ENCODE assay signal across 25 cellular contexts in the genomic region with DNA sequence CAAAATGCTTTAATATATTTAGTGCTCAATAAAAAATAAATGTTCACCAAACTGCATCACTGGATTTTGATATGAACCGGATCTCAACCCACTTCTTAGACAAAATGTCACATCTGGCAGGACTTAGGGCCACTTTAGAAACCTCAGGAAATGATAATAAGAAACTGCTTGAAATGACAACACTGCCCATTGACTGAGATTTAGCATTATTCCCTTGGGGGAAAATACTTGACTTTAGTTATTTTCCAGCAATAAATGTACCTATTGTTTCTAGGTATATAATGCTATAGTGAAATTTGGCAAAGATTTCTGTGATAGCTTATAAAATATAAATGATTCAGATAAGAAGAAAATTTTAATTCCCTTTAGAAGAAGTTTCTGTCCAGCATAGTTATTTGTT.
DNase-seq lines count a peak whose midpoint lies in the region; ATAC-seq, FAIRE-seq and TF ChIP-seq lines count a peak whose summit lies in the region.
"Had no signal": no experiment of that assay in that cellular context is flagged by ENCODE, and none has a peak within 500 bp of the region (broad histone marks: within the 10 kb centered on the region; RNA-seq: fewer than 3 reads in every experiment).

No MANE protein-coding gene starts in this region.

- H3K9ac ChIP-seq in BLaER1: no peak overlapping the region
- H3K9ac ChIP-seq in OCI-LY3 (ENCODE audit: low read length): no peak overlapping the region

- H3K4me3 Mint-ChIP-seq in CD4-positive, alpha-beta memory T cell: no peak overlapping the region
- H3K4me3 Mint-ChIP-seq: B cell; CD4-positive, CD25-positive, alpha-beta regulatory T cell; CD8-positive, alpha-beta T cell had no signal

- H3K4me1 ChIP-seq in BLaER1 (peaks cover 42% of the 10 kb centered on the region), OCI-LY3 (ENCODE audit: low read length) (peaks cover 15% of the 10 kb centered on the region), psoas muscle (no peaks in the 10 kb centered on the region)
- H3K4me1 ChIP-seq in CD4-positive, alpha-beta memory T cell (ENCODE audit: insufficient read depth, low read length): no peaks in the 10 kb centered on the region
- H3K4me1 ChIP-seq: A549 had no signal

- H3K4me3 ChIP-seq in BLaER1 (no peak overlapping the region), OCI-LY3 (ENCODE audit: low read length) (peak overlapping the region; percentile 30; the same call in 1 of the 2 replicates), psoas muscle (no peak overlapping the region)
- no peak overlapping the region for H3K4me3 ChIP-seq in CD4-positive, alpha-beta memory T cell (ENCODE audit: low read length in 2 of 2)
- H3K4me3 ChIP-seq: A549, GM12878 had no signal

- peak overlapping the region; percentile 55 for H2AFZ ChIP-seq in OCI-LY3 (ENCODE audit: low read depth, low read length)

- H3K4me1 Mint-ChIP-seq in CD4-positive, alpha-beta memory T cell: no peaks in the 10 kb centered on the region
- H3K4me1 Mint-ChIP-seq: B cell; CD4-positive, CD25-positive, alpha-beta regulatory T cell had no signal

- H3K36me3 ChIP-seq in BLaER1 (no peaks in the 10 kb centered on the region), OCI-LY3 (replicated peaks; ENCODE audit: low read depth, low read length) (no peaks in the 10 kb centered on the region), psoas muscle (ENCODE audit: insufficient read depth in 1 of 2, low read depth in 1 of 2) (no peaks in the 10 kb centered on the region)
- H3K36me3 ChIP-seq in CD4-positive, alpha-beta memory T cell (ENCODE audit: insufficient read depth, low read length): no peaks in the 10 kb centered on the region

- CTCF ChIA-PET in CD4-positive, alpha-beta memory T cell (lab: Charles Lee; ENCODE audit: partially characterized antibody): no interaction called here

- no peak overlapping the region for H3K27ac Mint-ChIP-seq in CD4-positive, alpha-beta memory T cell
- H3K27ac Mint-ChIP-seq: B cell; CD4-positive, CD25-positive, alpha-beta regulatory T cell; CD8-positive, alpha-beta T cell had no signal

- no peak for FAIRE-seq in urothelium cell line (lab: Jason Lieb, UNC)
- FAIRE-seq: A549, GM12878, GM12892, GM18507 had no signal

- H4K20me1 ChIP-seq in BLaER1 (no peaks in the 10 kb centered on the region), OCI-LY3 (ENCODE audit: insufficient read depth, low read length) (no peaks in the 10 kb centered on the region)

- H3K27me3 Mint-ChIP-seq in CD4-positive, alpha-beta memory T cell: peaks cover 2 to 7% of the 10 kb centered on the region in 2 donors

- intact Hi-C loops in CD4-positive, alpha-beta memory T cell (cut with micrococcal nuclease): no loop called here
- intact Hi-C loops in psoas muscle (cut with DNase I): no loop called here

- DNase-seq in COLO829 (ENCODE audit: low spot score) (peak; percentile 58), superior temporal gyrus (ENCODE audit: extremely low spot score) (peak; percentile 3), urothelium cell line (ENCODE audit: low spot score) (no peak), psoas muscle (no peak)
- DNase-seq in CD4-positive, alpha-beta memory T cell: no peak
- DNase-seq: AML-193; CD4-positive, CD25-positive, alpha-beta regulatory T cell; CD8-positive, alpha-beta T cell; COR-L47; DMS 273 treated with DMSO at 0.1 percent for 48 hours; DMS153; DMS53; DMS79; DND-41; EL; GDM1 had no signal

- 49 to 63% (median 58%) methylated on average over 1 of the region's 1 CpG for WGBS in psoas muscle, 3 donors

- no peaks in the 10 kb centered on the region for H3K27me3 ChIP-seq in BLaER1
- no peaks in the 10 kb centered on the region for H3K27me3 ChIP-seq in OCI-LY3 (ENCODE audit: low read depth, low read length)
- H3K27me3 ChIP-seq in CD4-positive, alpha-beta memory T cell (ENCODE audit: insufficient read depth, low read length): no peaks in the 10 kb centered on the region
- no peaks in the 10 kb centered on the region for H3K27me3 ChIP-seq in psoas muscle (ENCODE audit: insufficient read depth in 3 of 3, low read length in 2 of 3)

- H3K27ac ChIP-seq in BLaER1 (no peak overlapping the region), OCI-LY3 (ENCODE audit: low read length) (no peak overlapping the region), psoas muscle (no peak overlapping the region)
- H3K27ac ChIP-seq in CD4-positive, alpha-beta memory T cell (ENCODE audit: low read depth, low read length): no peak overlapping the region
- H3K27ac ChIP-seq: 22Rv1, A549, C4-2B had no signal

- peak overlapping the region; percentile 46 for H3K4me2 ChIP-seq in BLaER1
- peak overlapping the region; percentile 68 for H3K4me2 ChIP-seq in OCI-LY3 (ENCODE audit: low read length)
- H3K4me2 ChIP-seq: A549 had no signal

- TF ChIP-seq CTCF in OCI-LY3 (IDR thresholded peaks at IDR 0.05; ENCODE audit: low read depth, low read length) (no peak), psoas muscle (IDR thresholded peaks at IDR 0.05) (no peak)

- H3K9me3 ChIP-seq in BLaER1 (no peaks in the 10 kb centered on the region), OCI-LY3 (ENCODE audit: insufficient read depth, low read length) (no peaks in the 10 kb centered on the region), psoas muscle (no peaks in the 10 kb centered on the region)
- H3K9me3 ChIP-seq in CD4-positive, alpha-beta memory T cell (ENCODE audit: control insufficient read depth in 1 of 2, low read length in 2 of 2): no peaks in the 10 kb centered on the region
- H3K9me3 ChIP-seq: A549 had no signal

- H3K36me3 Mint-ChIP-seq in CD4-positive, alpha-beta memory T cell: no peaks in the 10 kb centered on the region
- H3K36me3 Mint-ChIP-seq: CD4-positive, CD25-positive, alpha-beta regulatory T cell; CD8-positive, alpha-beta T cell had no signal

- no peak for ATAC-seq in psoas muscle
- ATAC-seq: A549; CD8-positive, alpha-beta T cell; GM12878 had no signal

- POLR2A ChIA-PET in CD4-positive, alpha-beta memory T cell (lab: Charles Lee; ENCODE audit: partially characterized antibody): no interaction called here

- H3K79me2 ChIP-seq in OCI-LY3 (ENCODE audit: low read length): no peaks in the 10 kb centered on the region

- H3K9me3 Mint-ChIP-seq in CD4-positive, alpha-beta memory T cell: no peaks in the 10 kb centered on the region
- H3K9me3 Mint-ChIP-seq: CD8-positive, alpha-beta T cell had no signal

Comparison
In these comparisons a context has a peak if more than half of its experiments do, and no peak if none do; other contexts are left out.
1. DNase-seq: peak in COLO829 (single experiment) and superior temporal gyrus (single experiment); none in CD4-positive, alpha-beta memory T cell (0 of 5), urothelium cell line (single experiment) and psoas muscle (0 of 2).